8 cellular contexts compared by ENCODE assay signal in genomic region chr7:36986429-36987362, GRCh38.
DNase-seq lines count a peak whose midpoint lies in the region; ATAC-seq and TF ChIP-seq lines count a peak whose summit lies in the region.

No MANE protein-coding gene starts in this region.

- peak; percentile 60 for TF ChIP-seq CTCF in GM12801 (IDR thresholded peaks at IDR 0.05; ENCODE audit: extremely low read depth, insufficient read length)

- no peaks in the 10 kb centered on the region for H3K27me3 ChIP-seq in HUES6 (ENCODE audit: control insufficient read depth, insufficient read depth, low read length)

- H3K9me3 ChIP-seq in HUES6 (ENCODE audit: control insufficient read depth, insufficient read depth, low read depth, low read length): no peaks in the 10 kb centered on the region

- no peak for ATAC-seq in HG03139 (IDR thresholded peaks at IDR 0.05; ENCODE audit: unreplicated experiment)

- peaks cover 8% of the 10 kb centered on the region for H3K4me1 ChIP-seq in HUES6 (ENCODE audit: control insufficient read depth, insufficient read depth, low read length)

- H3K27ac ChIP-seq in HUES6 (ENCODE audit: low read depth, low read length): no peak overlapping the region

- no peak overlapping the region for H3K9ac ChIP-seq in HUES6 (ENCODE audit: low read length)

- peak overlapping the region; percentile 36; the same call in 1 of the 2 replicates for H3K4me3 ChIP-seq in HUES6 (ENCODE audit: low read depth, low read length)

- intact Hi-C loops in head of caudate nucleus (cut with DNase I): loop anchor here (5.0 kb wide), 2 partner anchors 196 to 211 kb away; no protein-coding TSS in a partner anchor

- H3K36me3 ChIP-seq in HUES6 (ENCODE audit: control insufficient read depth, insufficient read depth, low read length): no peaks in the 10 kb centered on the region

- DNase-seq in SHP77 (lab: John Stamatoyannopoulos, UW): peak; percentile 38 to 61
- peak; percentile 59 for DNase-seq in activated naive CD4-positive, alpha-beta T cell treated with anti-CD3 and anti-CD28 coated beads, Interleukin-2, amount 50 U/mL, for 16 hours
- peak; percentile 59 to 92 (median 83) for DNase-seq in head of caudate nucleus
- peak; percentile 59 for DNase-seq in pons (ENCODE audit: low spot score)
- no peak for DNase-seq in KG1 (lab: John Stamatoyannopoulos, UW)
